ENCODE assay signal across 6 cellular contexts in the genomic region with DNA sequence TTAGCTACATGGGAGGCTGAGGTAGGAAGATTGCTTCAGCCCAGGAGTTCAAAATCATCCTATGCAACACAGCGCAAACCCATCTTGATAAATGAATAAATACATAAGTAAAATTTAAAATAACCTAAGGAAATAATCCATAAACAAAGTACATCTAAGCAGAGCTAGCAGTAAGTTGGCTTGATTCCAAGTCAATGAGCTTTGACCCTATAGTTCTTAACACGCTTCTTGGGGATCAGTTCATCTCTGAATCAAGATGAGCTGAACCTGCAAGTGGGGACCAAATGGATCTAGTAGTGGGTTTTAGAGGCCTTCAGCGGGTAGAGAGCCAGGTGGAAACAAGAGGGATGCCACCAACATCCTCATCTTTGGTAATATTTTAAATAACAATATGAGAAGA. TPM values are rescaled to one million over a fixed set of nuclear protein-coding genes. Genes with fewer than 3 reads are reported as not detected.
"Had no signal": no experiment of that assay in that cellular context is flagged by ENCODE, and none has a peak within 500 bp of the region (broad histone marks: within the 10 kb centered on the region; RNA-seq: fewer than 3 reads in every experiment).

No MANE protein-coding gene starts in this region.

- H3K27ac Mint-ChIP-seq: IgD-negative memory B cell had no signal

- ATAC-seq: HepG2 had no signal

- DNase-seq: IMR-90, KBM-7 had no signal

- H3K9me3 Mint-ChIP-seq: IgD-negative memory B cell had no signal

- FAIRE-seq: HepG2, HTR-8/SVneo had no signal

- H3K27ac ChIP-seq: HL-60 had no signal

- H3K36me3 Mint-ChIP-seq: IgD-negative memory B cell had no signal

- H3K4me3 Mint-ChIP-seq: IgD-negative memory B cell had no signal

RNA-seq across cellular contexts. Expression of a gene that starts 32.1 kb away (rescaled TPM):
- polyA plus RNA-seq: IgD-negative memory B cell had no signal
